In genomic region chr7:101218236-101219130, GRCh38 we compare ENCODE assay signal across 7 cellular contexts. TPM values are rescaled to one million over a fixed set of nuclear protein-coding genes. Genes with fewer than 3 reads are reported as not detected.
DNase-seq lines count a peak whose midpoint lies in the region; ATAC-seq and TF ChIP-seq lines count a peak whose summit lies in the region.

No MANE protein-coding gene starts in this region.

- peak overlapping the region; percentile 97 for H3K27ac ChIP-seq in mesodermal cell (ENCODE audit: low read depth, low read length, severe bottlenecking)

- peak overlapping the region; percentile 99 for H3K4me3 Mint-ChIP-seq in MCF 10A (ENCODE audit: unreplicated experiment)

- H3K27ac Mint-ChIP-seq in MCF 10A (ENCODE audit: low read depth, unreplicated experiment) = peak overlapping the region; percentile 94

- TF ChIP-seq CTCF in MCF 10A (IDR thresholded peaks at IDR 0.05; ENCODE audit: unreplicated experiment) = no peak

- POLR2A ChIA-PET in MCF 10A (lab: Yijun Ruan, JAX) = interaction anchor here (0.6 to 3.1 kb wide), 32 partner anchors 8 to 1145 kb away, joined by 3 to 78 read pairs (median 5); partner anchors contain the start of genes AP1S1, FBXO24, FIS1 and LRCH4

- no peak for DNase-seq in MCF 10A (ENCODE audit: unreplicated experiment)
- no peak for DNase-seq in GM19240 (ENCODE audit: insufficient read length, low spot score)
- no peak for DNase-seq in AML-193 (lab: John Stamatoyannopoulos, UW)
- no peak for DNase-seq in NCI-H146 treated with DMSO at 0.1 percent for 48 hours (lab: John Stamatoyannopoulos, UW; ENCODE audit: unreplicated experiment)

- CTCF ChIA-PET in MCF 10A (lab: Yijun Ruan, JAX) = interaction anchor here (0.6 to 4.5 kb wide), 15 partner anchors 10 to 90 kb away, joined by 3 to 23 read pairs (median 4); partner anchors contain the start of genes FIS1 and MOGAT3

- H3K36me3 Mint-ChIP-seq in MCF 10A (ENCODE audit: insufficient read depth, unreplicated experiment) = peaks cover 46% of the 10 kb centered on the region

- no peaks in the 10 kb centered on the region for H3K27me3 Mint-ChIP-seq in MCF 10A (ENCODE audit: insufficient read depth, unreplicated experiment)

- H3K4me3 ChIP-seq in mesodermal cell (ENCODE audit: extremely low read depth, insufficient read depth, low read length, poor library complexity, severe bottlenecking) = peak overlapping the region; percentile 78

- H3K4me1 ChIP-seq in mesodermal cell (ENCODE audit: control insufficient read depth, insufficient read depth, low read length, poor library complexity, severe bottlenecking) = peaks cover 19% of the 10 kb centered on the region

- no peaks in the 10 kb centered on the region for H3K9me3 Mint-ChIP-seq in MCF 10A (ENCODE audit: unreplicated experiment)

- no peaks in the 10 kb centered on the region for H3K9me3 ChIP-seq in mesodermal cell (ENCODE audit: control insufficient read depth, low read length)

- WGBS in mesodermal cell (ENCODE audit: insufficient coverage in 2 of 2), 2 experiments = 14 to 15% methylated on average over 20 to 23 of the region's 26 CpGs

- ATAC-seq in GM19324 (IDR thresholded peaks at IDR 0.05; ENCODE audit: low FRiP score, unreplicated experiment) (peak; percentile 9), HG03460 (IDR thresholded peaks at IDR 0.05; ENCODE audit: unreplicated experiment) (peak; percentile 8)

- BruUV-seq in MCF 10A (replicated peaks; lab: Mats Ljungman, UMichigan) = TSS peak; percentile 58

- intact Hi-C loops in MCF 10A (cut with micrococcal nuclease) = loop anchor here (1.0 kb wide), 1 partner anchor 26 kb away; no protein-coding TSS in a partner anchor

- H3K36me3 ChIP-seq in mesodermal cell (ENCODE audit: control insufficient read depth, insufficient read depth, low read length) = peaks cover 42% of the 10 kb centered on the region

- peaks cover 29% of the 10 kb centered on the region for H3K4me1 Mint-ChIP-seq in MCF 10A (ENCODE audit: insufficient read depth, unreplicated experiment)

RNA-seq across cellular contexts. Expression of gene ZNHIT1, which starts 0.5 kb away (rescaled TPM):
- 63.9 and 70.9 TPM in 2 replicates for total RNA-seq in MCF 10A (2022)
- polyA plus RNA-seq in mesodermal cell (2013, experiment 1 of 2) = 101 TPM
- polyA plus RNA-seq in mesodermal cell (2013, experiment 2 of 2) = 79.3 TPM

RNA-seq across cellular contexts. Expression of gene PLOD3, which starts 1.1 kb away (rescaled TPM):
- total RNA-seq in MCF 10A (2022) = 125 and 134 TPM in 2 replicates
- polyA plus RNA-seq in mesodermal cell (2013, experiment 1 of 2) = 103 TPM
- polyA plus RNA-seq in mesodermal cell (2013, experiment 2 of 2) = 85.2 TPM

RNA-seq across cellular contexts. Expression of gene MOGAT3, which starts 17.6 kb away (rescaled TPM):
- not detected in 2 replicates for total RNA-seq in MCF 10A (2022)
- not detected for polyA plus RNA-seq in mesodermal cell (2013, experiment 1 of 2)
- not detected for polyA plus RNA-seq in mesodermal cell (2013, experiment 2 of 2)

RNA-seq across cellular contexts. Expression of gene CLDN15, which starts 19.1 kb away (rescaled TPM):
- 8.5 and 17.1 TPM in 2 replicates for total RNA-seq in MCF 10A (2022)
- polyA plus RNA-seq in mesodermal cell (2013, experiment 1 of 2) = 7.3 TPM
- 8.0 TPM for polyA plus RNA-seq in mesodermal cell (2013, experiment 2 of 2)

RNA-seq across cellular contexts. Expression of gene FIS1, which starts 26.4 kb away (rescaled TPM):
- 213 and 221 TPM in 2 replicates for total RNA-seq in MCF 10A (2022)
- polyA plus RNA-seq in mesodermal cell (2013, experiment 1 of 2) = 145 TPM
- polyA plus RNA-seq in mesodermal cell (2013, experiment 2 of 2) = 119 TPM
